Comparison of ENCODE assay signal across 43 cellular contexts in genomic region chr4:54127660-54128059, GRCh38. TPM values are rescaled to one million over a fixed set of nuclear protein-coding genes. Genes with fewer than 3 reads are reported as not detected.
"Had no signal": no experiment of that assay in that cellular context is flagged by ENCODE, and none has a peak within 500 bp of the region (broad histone marks: within the 10 kb centered on the region; RNA-seq: fewer than 3 reads in every experiment).

No MANE protein-coding gene starts in this region.

- H3K4me1 Mint-ChIP-seq: activated naive CD4-positive, alpha-beta T cell treated with anti-CD3 and anti-CD28 coated beads, Interleukin-2, amount 10 ng/mL, durations not matched to agents 7 days and 5 days; activated naive CD8-positive, alpha-beta T cell treated with anti-CD3 and anti-CD28 coated beads for 36 hours; activated naive CD8-positive, alpha-beta T cell treated with anti-CD3 and anti-CD28 coated beads, Interleukin-2, amount 10 ng/mL, durations not matched to agents 7 days and 5 days; activated naive CD8-positive, alpha-beta T cell treated with anti-CD3 and anti-CD28 coated beads, Interleukin-2, amount 50 U/mL, for 24 hours; activated T-helper 17 cell treated with anti-CD3 and anti-CD28 coated beads, Interleukin-2, amount 50 U/mL, for 72 hours; brain; central memory CD8-positive, alpha-beta T cell had no signal

- ATAC-seq: activated naive CD4-positive, alpha-beta T cell treated with anti-CD3 and anti-CD28 coated beads, Interleukin-2, amount 50 U/mL, for 72 hours; activated naive CD8-positive, alpha-beta T cell treated with anti-CD3 and anti-CD28 coated beads, Interleukin-2, amount 50 U/mL, for 24 hours; activated T-cell treated with anti-CD3 and anti-CD28 coated beads, Interleukin-2, amount 50 U/mL, for 4 hours; activated T-cell treated with anti-CD3 and anti-CD28 coated beads, Interleukin-2, amount 50 U/mL, for 72 hours; activated T-helper 17 cell treated with anti-CD3 and anti-CD28 coated beads, Interleukin-2, amount 50 U/mL, for 72 hours; body of pancreas had no signal

- H3K4me3 ChIP-seq: adrenal gland, ascending aorta, body of pancreas, breast epithelium, cardiac muscle cell had no signal

- FAIRE-seq: astrocyte, bronchial epithelial cell, colon had no signal

- H3K4me1 ChIP-seq: adrenal gland, ascending aorta, body of pancreas, breast epithelium had no signal

- H3K36me3 ChIP-seq: adrenal gland, ascending aorta, brain microvascular endothelial cell, breast epithelium, cardiac muscle cell had no signal

- DNase-seq: activated effector memory CD4-positive, alpha-beta T cell treated with anti-CD3 and anti-CD28 coated beads, Interleukin-2, amount 50 U/mL, for 16 hours; activated effector memory CD4-positive, alpha-beta T cell treated with Interleukin-2 at 50 U/mL for 16 hours; activated gamma-delta T cell; activated gamma-delta T cell treated with Interleukin-2 at 50 U/mL for 16 hours; activated naive CD4-positive, alpha-beta T cell; activated naive CD4-positive, alpha-beta T cell treated with anti-CD3 and anti-CD28 coated beads, Interleukin-2, amount 10 ng/mL, durations not matched to agents 7 days and 5 days; activated naive CD4-positive, alpha-beta T cell treated with anti-CD3 and anti-CD28 coated beads, Interleukin-2, amount 50 U/mL, for 16 hours; activated naive CD4-positive, alpha-beta T cell treated with Interleukin-2 at 50 U/mL for 16 hours; activated naive CD8-positive, alpha-beta T cell treated with anti-CD3 and anti-CD28 coated beads for 36 hours; activated naive CD8-positive, alpha-beta T cell treated with anti-CD3 and anti-CD28 coated beads, Interleukin-2, amount 10 ng/mL, durations not matched to agents 7 days and 5 days; activated naive CD8-positive, alpha-beta T cell treated with anti-CD3 and anti-CD28 coated beads, Interleukin-2, amount 50 U/mL, for 24 hours; activated T-cell treated with anti-CD3 and anti-CD28 coated beads, Interleukin-2, amount 50 U/mL, for 1 hour; activated T-cell treated with anti-CD3 and anti-CD28 coated beads, Interleukin-2, amount 50 U/mL, for 24 hours; activated T-cell treated with anti-CD3 and anti-CD28 coated beads, Interleukin-2, amount 50 U/mL, for 4 hours; activated T-cell treated with anti-CD3 and anti-CD28 coated beads, Interleukin-2, amount 50 U/mL, for 48 hours; activated T-cell treated with anti-CD3 and anti-CD28 coated beads, Interleukin-2, amount 50 U/mL, for 72 hours; adrenal gland; amniotic stem cell; amygdala; anterior cingulate cortex; aorta; body of pancreas; brain microvascular endothelial cell; caudate nucleus; central memory CD4-positive, alpha-beta T cell; cerebellar nuclear complex had no signal

- H3K9me3 ChIP-seq: ascending aorta, body of pancreas had no signal

- H3K27ac Mint-ChIP-seq: activated naive CD4-positive, alpha-beta T cell treated with anti-CD3 and anti-CD28 coated beads, Interleukin-2, amount 10 ng/mL, durations not matched to agents 7 days and 5 days; activated naive CD4-positive, alpha-beta T cell treated with anti-CD3 and anti-CD28 coated beads, Interleukin-2, amount 50 U/mL, for 72 hours; activated naive CD8-positive, alpha-beta T cell; activated naive CD8-positive, alpha-beta T cell treated with anti-CD3 and anti-CD28 coated beads for 36 hours; activated naive CD8-positive, alpha-beta T cell treated with anti-CD3 and anti-CD28 coated beads, Interleukin-2, amount 10 ng/mL, durations not matched to agents 7 days and 5 days; activated naive CD8-positive, alpha-beta T cell treated with anti-CD3 and anti-CD28 coated beads, Interleukin-2, amount 50 U/mL, for 24 hours; activated T-cell treated with anti-CD3 and anti-CD28 coated beads, Interleukin-2, amount 50 U/mL, for 24 hours; activated T-cell treated with anti-CD3 and anti-CD28 coated beads, Interleukin-2, amount 50 U/mL, for 72 hours; activated T-helper 1 cell treated with anti-CD3 and anti-CD28 coated beads, Interleukin-12 subunit alpha, Interleukin-12 subunit beta, Interleukin-2, Interleukin-4 antibody, amounts not matched to agents 30 ng/mL and 10 ng/mL and 1 ng/mL, durations not matched to agents 14 hours and 24 hours and 36 hours; activated T-helper 17 cell treated with anti-CD3 and anti-CD28 coated beads, Interleukin-2, amount 50 U/mL, for 72 hours; activated T-helper 2 cell treated with anti-CD3 and anti-CD28 coated beads, Interferon-gamma antibody, Interleukin-2, Interleukin-4, amounts not matched to agents 10 μg/mL and 5 μg/mL and 100 μg/mL, durations not matched to agents 14 hours and 24 hours and 36 hours; brain had no signal

- H3K36me3 Mint-ChIP-seq: activated naive CD4-positive, alpha-beta T cell treated with anti-CD3 and anti-CD28 coated beads, Interleukin-2, amount 10 ng/mL, durations not matched to agents 7 days and 5 days; activated naive CD8-positive, alpha-beta T cell treated with anti-CD3 and anti-CD28 coated beads for 36 hours; activated naive CD8-positive, alpha-beta T cell treated with anti-CD3 and anti-CD28 coated beads, Interleukin-2, amount 10 ng/mL, durations not matched to agents 7 days and 5 days had no signal

- H3K27me3 ChIP-seq: ascending aorta, body of pancreas, brain microvascular endothelial cell, breast epithelium, cardiac muscle cell had no signal

- H3K27ac ChIP-seq: adrenal gland, ascending aorta, body of pancreas, brain microvascular endothelial cell, breast epithelium, cardiac muscle cell had no signal

- H3K4me3 Mint-ChIP-seq: activated naive CD4-positive, alpha-beta T cell treated with anti-CD3 and anti-CD28 coated beads, Interleukin-2, amount 10 ng/mL, durations not matched to agents 7 days and 5 days; activated naive CD8-positive, alpha-beta T cell; activated naive CD8-positive, alpha-beta T cell treated with anti-CD3 and anti-CD28 coated beads for 36 hours; activated naive CD8-positive, alpha-beta T cell treated with anti-CD3 and anti-CD28 coated beads, Interleukin-2, amount 10 ng/mL, durations not matched to agents 7 days and 5 days; activated naive CD8-positive, alpha-beta T cell treated with anti-CD3 and anti-CD28 coated beads, Interleukin-2, amount 50 U/mL, for 24 hours; activated T-cell treated with anti-CD3 and anti-CD28 coated beads, Interleukin-2, amount 50 U/mL, for 24 hours; activated T-cell treated with anti-CD3 and anti-CD28 coated beads, Interleukin-2, amount 50 U/mL, for 4 hours; activated T-cell treated with anti-CD3 and anti-CD28 coated beads, Interleukin-2, amount 50 U/mL, for 72 hours; activated T-helper 1 cell treated with anti-CD3 and anti-CD28 coated beads, Interleukin-12 subunit alpha, Interleukin-12 subunit beta, Interleukin-2, Interleukin-4 antibody, amounts not matched to agents 30 ng/mL and 10 ng/mL and 1 ng/mL, durations not matched to agents 14 hours and 24 hours and 36 hours; activated T-helper 17 cell treated with anti-CD3 and anti-CD28 coated beads, Interleukin-2, amount 50 U/mL, for 72 hours; brain; central memory CD8-positive, alpha-beta T cell had no signal

RNA-seq across cellular contexts. Expression of gene GSX2, which starts 27.7 kb away (rescaled TPM):
- total RNA-seq: activated naive CD4-positive, alpha-beta T cell treated with anti-CD3 and anti-CD28 coated beads, Interleukin-2, amount 50 U/mL, for 72 hours; activated naive CD8-positive, alpha-beta T cell treated with anti-CD3 and anti-CD28 coated beads for 36 hours; activated naive CD8-positive, alpha-beta T cell treated with anti-CD3 and anti-CD28 coated beads, Interleukin-2, amount 10 ng/mL, durations not matched to agents 7 days and 5 days; activated T-cell treated with anti-CD3 and anti-CD28 coated beads, Interleukin-2, amount 50 U/mL, for 4 hours; activated T-cell treated with anti-CD3 and anti-CD28 coated beads, Interleukin-2, amount 50 U/mL, for 72 hours; activated T-helper 1 cell treated with anti-CD3 and anti-CD28 coated beads, Interleukin-12 subunit alpha, Interleukin-12 subunit beta, Interleukin-2, Interleukin-4 antibody, amounts not matched to agents 30 ng/mL and 10 ng/mL and 1 ng/mL, durations not matched to agents 14 hours and 24 hours and 36 hours; activated T-helper 17 cell treated with anti-CD3 and anti-CD28 coated beads, Interleukin-2, amount 50 U/mL, for 72 hours; activated T-helper 2 cell treated with anti-CD3 and anti-CD28 coated beads, Interferon-gamma antibody, Interleukin-2, Interleukin-4, amounts not matched to agents 10 μg/mL and 5 μg/mL and 100 μg/mL, durations not matched to agents 14 hours and 24 hours and 36 hours; adrenal gland; aorta; ascending aorta; body of pancreas; breast epithelium; bronchial epithelial cell; cardiac muscle cell; cardiac septum; cerebellum; chondrocyte had no signal
- polyA plus RNA-seq: adipose tissue, adrenal gland, aorta, cardiac muscle cell had no signal
